1 cellular context compared by ENCODE assay signal in the genomic region with DNA sequence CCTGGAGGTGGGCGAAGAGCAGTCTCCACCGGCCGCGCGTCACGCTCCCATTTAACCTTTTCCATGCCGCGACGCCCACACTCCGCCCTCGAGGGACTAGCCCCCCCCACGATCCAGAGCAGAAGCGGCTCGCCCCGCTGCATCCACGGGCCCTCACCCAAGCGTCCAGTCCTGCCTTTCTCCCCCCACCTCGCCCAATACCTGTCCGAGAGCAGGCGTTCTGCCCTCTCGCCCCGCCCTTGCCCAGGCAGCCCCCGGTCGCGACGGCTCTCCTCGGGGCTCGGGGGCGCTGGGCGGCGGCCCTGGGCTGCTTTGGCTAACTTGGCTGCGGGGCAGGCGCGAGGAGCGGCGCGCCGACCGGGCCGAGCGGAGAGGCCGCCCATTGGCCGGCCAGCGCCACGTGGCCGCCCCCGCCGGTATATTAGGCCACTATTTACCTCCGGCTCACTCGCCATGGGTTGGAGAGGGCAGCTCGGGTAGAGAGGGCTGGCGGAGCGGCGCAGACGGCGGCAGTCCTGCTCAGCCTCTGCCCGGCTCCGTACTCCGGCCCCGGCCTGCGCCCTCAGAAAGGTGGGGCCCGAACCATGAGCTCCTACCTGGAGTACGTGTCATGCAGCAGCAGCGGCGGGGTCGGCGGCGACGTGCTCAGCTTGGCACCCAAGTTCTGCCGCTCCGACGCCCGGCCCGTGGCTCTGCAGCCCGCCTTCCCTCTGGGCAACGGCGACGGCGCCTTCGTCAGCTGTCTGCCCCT.
TF ChIP-seq lines count a peak whose summit lies in the region.

A gene (plus strand): TSS at position 451 of the 751 bp plus-strand sequence. CDS start 134 bp downstream, at position 585.

TF ChIP-seq in HepG2, 621 proteins besides CTCF, POLR2A, EP300 and RAD21 (continued from another document and continues in another):
- TF ChIP-seq, protein P1, sequence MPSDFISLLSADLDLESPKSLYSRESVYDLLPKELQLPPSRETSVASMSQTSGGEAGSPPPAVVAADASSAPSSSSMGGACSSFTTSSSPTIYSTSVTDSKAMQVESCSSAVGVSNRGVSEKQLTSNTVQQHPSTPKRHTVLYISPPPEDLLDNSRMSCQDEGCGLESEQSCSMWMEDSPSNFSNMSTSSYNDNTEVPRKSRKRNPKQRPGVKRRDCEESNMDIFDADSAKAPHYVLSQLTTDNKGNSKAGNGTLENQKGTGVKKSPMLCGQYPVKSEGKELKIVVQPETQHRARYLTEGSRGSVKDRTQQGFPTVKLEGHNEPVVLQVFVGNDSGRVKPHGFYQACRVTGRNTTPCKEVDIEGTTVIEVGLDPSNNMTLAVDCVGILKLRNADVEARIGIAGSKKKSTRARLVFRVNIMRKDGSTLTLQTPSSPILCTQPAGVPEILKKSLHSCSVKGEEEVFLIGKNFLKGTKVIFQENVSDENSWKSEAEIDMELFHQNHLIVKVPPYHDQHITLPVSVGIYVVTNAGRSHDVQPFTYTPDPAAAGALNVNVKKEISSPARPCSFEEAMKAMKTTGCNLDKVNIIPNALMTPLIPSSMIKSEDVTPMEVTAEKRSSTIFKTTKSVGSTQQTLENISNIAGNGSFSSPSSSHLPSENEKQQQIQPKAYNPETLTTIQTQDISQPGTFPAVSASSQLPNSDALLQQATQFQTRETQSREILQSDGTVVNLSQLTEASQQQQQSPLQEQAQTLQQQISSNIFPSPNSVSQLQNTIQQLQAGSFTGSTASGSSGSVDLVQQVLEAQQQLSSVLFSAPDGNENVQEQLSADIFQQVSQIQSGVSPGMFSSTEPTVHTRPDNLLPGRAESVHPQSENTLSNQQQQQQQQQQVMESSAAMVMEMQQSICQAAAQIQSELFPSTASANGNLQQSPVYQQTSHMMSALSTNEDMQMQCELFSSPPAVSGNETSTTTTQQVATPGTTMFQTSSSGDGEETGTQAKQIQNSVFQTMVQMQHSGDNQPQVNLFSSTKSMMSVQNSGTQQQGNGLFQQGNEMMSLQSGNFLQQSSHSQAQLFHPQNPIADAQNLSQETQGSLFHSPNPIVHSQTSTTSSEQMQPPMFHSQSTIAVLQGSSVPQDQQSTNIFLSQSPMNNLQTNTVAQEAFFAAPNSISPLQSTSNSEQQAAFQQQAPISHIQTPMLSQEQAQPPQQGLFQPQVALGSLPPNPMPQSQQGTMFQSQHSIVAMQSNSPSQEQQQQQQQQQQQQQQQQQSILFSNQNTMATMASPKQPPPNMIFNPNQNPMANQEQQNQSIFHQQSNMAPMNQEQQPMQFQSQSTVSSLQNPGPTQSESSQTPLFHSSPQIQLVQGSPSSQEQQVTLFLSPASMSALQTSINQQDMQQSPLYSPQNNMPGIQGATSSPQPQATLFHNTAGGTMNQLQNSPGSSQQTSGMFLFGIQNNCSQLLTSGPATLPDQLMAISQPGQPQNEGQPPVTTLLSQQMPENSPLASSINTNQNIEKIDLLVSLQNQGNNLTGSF (CRISPR knock-in tag; IDR thresholded peaks at IDR 0.05) = peak; percentile 67; the same call in 1 of the 2 replicates
- TF ChIP-seq ZMYM2 (CRISPR knock-in tag; IDR thresholded peaks at IDR 0.05) (no peak), ZNF792 (CRISPR knock-in tag; IDR thresholded peaks at IDR 0.05) (0 out of 2 replicates have a peak, but pooled peaks have one; percentile 26), HNRNPK (IDR thresholded peaks at IDR 0.05; ENCODE audit: low read depth, low read length, poor library complexity, severe bottlenecking) (peak; percentile 67), TMF1 (CRISPR knock-in tag; IDR thresholded peaks at IDR 0.05; ENCODE audit: low read depth) (peak; percentile 77; the same call in 1 of the 2 replicates), ZNF883 (CRISPR knock-in tag; IDR thresholded peaks at IDR 0.05; ENCODE audit: not compliant biosample characterization) (peak; percentile 4), SP2 (CRISPR knock-in tag; IDR thresholded peaks at IDR 0.05) (no peak), SIX4 (CRISPR knock-in tag; IDR thresholded peaks at IDR 0.05) (no peak), ZNF343 (CRISPR knock-in tag; IDR thresholded peaks at IDR 0.05) (peak; percentile 61; the same call in 1 of the 2 replicates), ZNF788 (CRISPR knock-in tag; IDR thresholded peaks at IDR 0.05; ENCODE audit: borderline replicate concordance) (no peak; the same call in 1 of the 2 replicates), ZFX (CRISPR knock-in tag; IDR thresholded peaks at IDR 0.05; ENCODE audit: low read depth) (peak; percentile 87), SMARCE1 (IDR thresholded peaks at IDR 0.05; ENCODE audit: borderline replicate concordance) (no peak), FOXA1 (IDR thresholded peaks at IDR 0.05) (no peak), FOXA1 (CRISPR knock-in tag; IDR thresholded peaks at IDR 0.05) (peak; percentile 75), JUN (CRISPR knock-in tag; IDR thresholded peaks at IDR 0.05) (0 out of 2 replicates have a peak, but pooled peaks have one; percentile 29), ELF4 (CRISPR knock-in tag; IDR thresholded peaks at IDR 0.05; ENCODE audit: borderline replicate concordance) (peak; percentile 17; the same call in 1 of the 2 replicates), BRCA1 (CRISPR knock-in tag; IDR thresholded peaks at IDR 0.05) (no peak), TEAD2 (CRISPR knock-in tag; IDR thresholded peaks at IDR 0.05) (no peak), ISX (CRISPR knock-in tag; conservative IDR thresholded peaks at IDR 0.05) (no peak), FLYWCH1 (CRISPR knock-in tag; IDR thresholded peaks at IDR 0.05) (no peak), ZNF546 (CRISPR knock-in tag; conservative IDR thresholded peaks at IDR 0.05) (no peak), NONO (IDR thresholded peaks at IDR 0.05) (no peak), NONO (CRISPR knock-in tag; conservative IDR thresholded peaks at IDR 0.05) (peak; percentile 68), ZNF367 (CRISPR knock-in tag; IDR thresholded peaks at IDR 0.05; ENCODE audit: borderline replicate concordance) (no peak), PHF21A (CRISPR knock-in tag; IDR thresholded peaks at IDR 0.05) (peak; percentile 67), TCF7L2 (IDR thresholded peaks at IDR 0.05; ENCODE audit: low read depth, low read length) (no peak), MTA1 (CRISPR knock-in tag; IDR thresholded peaks at IDR 0.05; ENCODE audit: borderline replicate concordance) (peak; percentile 67; the same call in 1 of the 2 replicates), ZNF225 (CRISPR knock-in tag; IDR thresholded peaks at IDR 0.05) (peak; percentile 80; the same call in 1 of the 2 replicates), ZSCAN21 (CRISPR knock-in tag; IDR thresholded peaks at IDR 0.05; ENCODE audit: borderline replicate concordance) (peak; percentile 58; the same call in 1 of the 2 replicates), MBNL3 (CRISPR knock-in tag; conservative IDR thresholded peaks at IDR 0.05) (no peak), ZFP41 (CRISPR knock-in tag; IDR thresholded peaks at IDR 0.05; ENCODE audit: borderline replicate concordance) (no peak), SUZ12 (IDR thresholded peaks at IDR 0.05; ENCODE audit: low read depth, low read length) (no peak), JDP2 (CRISPR knock-in tag; IDR thresholded peaks at IDR 0.05; ENCODE audit: borderline replicate concordance) (no peak), ZNF773 (CRISPR knock-in tag; IDR thresholded peaks at IDR 0.05; ENCODE audit: borderline replicate concordance) (no peak), SOX5 (CRISPR knock-in tag; IDR thresholded peaks at IDR 0.05; ENCODE audit: borderline replicate concordance) (no peak; the same call in 1 of the 2 replicates), ZNF567 (CRISPR knock-in tag; IDR thresholded peaks at IDR 0.05; ENCODE audit: borderline replicate concordance) (no peak)
- TF ChIP-seq, protein P2, sequence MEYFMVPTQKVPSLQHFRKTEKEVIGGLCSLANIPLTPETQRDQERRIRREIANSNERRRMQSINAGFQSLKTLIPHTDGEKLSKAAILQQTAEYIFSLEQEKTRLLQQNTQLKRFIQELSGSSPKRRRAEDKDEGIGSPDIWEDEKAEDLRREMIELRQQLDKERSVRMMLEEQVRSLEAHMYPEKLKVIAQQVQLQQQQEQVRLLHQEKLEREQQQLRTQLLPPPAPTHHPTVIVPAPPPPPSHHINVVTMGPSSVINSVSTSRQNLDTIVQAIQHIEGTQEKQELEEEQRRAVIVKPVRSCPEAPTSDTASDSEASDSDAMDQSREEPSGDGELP (IDR thresholded peaks at IDR 0.05; ENCODE audit: borderline replicate concordance, low read depth) = no peak
- TF ChIP-seq, protein P3, sequence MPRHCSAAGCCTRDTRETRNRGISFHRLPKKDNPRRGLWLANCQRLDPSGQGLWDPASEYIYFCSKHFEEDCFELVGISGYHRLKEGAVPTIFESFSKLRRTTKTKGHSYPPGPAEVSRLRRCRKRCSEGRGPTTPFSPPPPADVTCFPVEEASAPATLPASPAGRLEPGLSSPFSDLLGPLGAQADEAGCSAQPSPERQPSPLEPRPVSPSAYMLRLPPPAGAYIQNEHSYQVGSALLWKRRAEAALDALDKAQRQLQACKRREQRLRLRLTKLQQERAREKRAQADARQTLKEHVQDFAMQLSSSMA (CRISPR knock-in tag; IDR thresholded peaks at IDR 0.05) = no peak; the same call in none of the 2 replicates
- TF ChIP-seq, protein P4, sequence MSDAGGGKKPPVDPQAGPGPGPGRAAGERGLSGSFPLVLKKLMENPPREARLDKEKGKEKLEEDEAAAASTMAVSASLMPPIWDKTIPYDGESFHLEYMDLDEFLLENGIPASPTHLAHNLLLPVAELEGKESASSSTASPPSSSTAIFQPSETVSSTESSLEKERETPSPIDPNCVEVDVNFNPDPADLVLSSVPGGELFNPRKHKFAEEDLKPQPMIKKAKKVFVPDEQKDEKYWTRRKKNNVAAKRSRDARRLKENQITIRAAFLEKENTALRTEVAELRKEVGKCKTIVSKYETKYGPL (CRISPR knock-in tag; IDR thresholded peaks at IDR 0.05) = no peak
- TF ChIP-seq, protein P5, sequence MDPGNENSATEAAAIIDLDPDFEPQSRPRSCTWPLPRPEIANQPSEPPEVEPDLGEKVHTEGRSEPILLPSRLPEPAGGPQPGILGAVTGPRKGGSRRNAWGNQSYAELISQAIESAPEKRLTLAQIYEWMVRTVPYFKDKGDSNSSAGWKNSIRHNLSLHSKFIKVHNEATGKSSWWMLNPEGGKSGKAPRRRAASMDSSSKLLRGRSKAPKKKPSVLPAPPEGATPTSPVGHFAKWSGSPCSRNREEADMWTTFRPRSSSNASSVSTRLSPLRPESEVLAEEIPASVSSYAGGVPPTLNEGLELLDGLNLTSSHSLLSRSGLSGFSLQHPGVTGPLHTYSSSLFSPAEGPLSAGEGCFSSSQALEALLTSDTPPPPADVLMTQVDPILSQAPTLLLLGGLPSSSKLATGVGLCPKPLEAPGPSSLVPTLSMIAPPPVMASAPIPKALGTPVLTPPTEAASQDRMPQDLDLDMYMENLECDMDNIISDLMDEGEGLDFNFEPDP (CRISPR knock-in tag; conservative IDR thresholded peaks at IDR 0.05) = no peak
- TF ChIP-seq, protein P6, sequence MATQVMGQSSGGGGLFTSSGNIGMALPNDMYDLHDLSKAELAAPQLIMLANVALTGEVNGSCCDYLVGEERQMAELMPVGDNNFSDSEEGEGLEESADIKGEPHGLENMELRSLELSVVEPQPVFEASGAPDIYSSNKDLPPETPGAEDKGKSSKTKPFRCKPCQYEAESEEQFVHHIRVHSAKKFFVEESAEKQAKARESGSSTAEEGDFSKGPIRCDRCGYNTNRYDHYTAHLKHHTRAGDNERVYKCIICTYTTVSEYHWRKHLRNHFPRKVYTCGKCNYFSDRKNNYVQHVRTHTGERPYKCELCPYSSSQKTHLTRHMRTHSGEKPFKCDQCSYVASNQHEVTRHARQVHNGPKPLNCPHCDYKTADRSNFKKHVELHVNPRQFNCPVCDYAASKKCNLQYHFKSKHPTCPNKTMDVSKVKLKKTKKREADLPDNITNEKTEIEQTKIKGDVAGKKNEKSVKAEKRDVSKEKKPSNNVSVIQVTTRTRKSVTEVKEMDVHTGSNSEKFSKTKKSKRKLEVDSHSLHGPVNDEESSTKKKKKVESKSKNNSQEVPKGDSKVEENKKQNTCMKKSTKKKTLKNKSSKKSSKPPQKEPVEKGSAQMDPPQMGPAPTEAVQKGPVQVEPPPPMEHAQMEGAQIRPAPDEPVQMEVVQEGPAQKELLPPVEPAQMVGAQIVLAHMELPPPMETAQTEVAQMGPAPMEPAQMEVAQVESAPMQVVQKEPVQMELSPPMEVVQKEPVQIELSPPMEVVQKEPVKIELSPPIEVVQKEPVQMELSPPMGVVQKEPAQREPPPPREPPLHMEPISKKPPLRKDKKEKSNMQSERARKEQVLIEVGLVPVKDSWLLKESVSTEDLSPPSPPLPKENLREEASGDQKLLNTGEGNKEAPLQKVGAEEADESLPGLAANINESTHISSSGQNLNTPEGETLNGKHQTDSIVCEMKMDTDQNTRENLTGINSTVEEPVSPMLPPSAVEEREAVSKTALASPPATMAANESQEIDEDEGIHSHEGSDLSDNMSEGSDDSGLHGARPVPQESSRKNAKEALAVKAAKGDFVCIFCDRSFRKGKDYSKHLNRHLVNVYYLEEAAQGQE (IDR thresholded peaks at IDR 0.05; ENCODE audit: borderline replicate concordance in 1 of 2, low read depth in 1 of 2, low read length in 2 of 2) = peak in 1 of 2 experiments; percentile 48; a peak in 1 of 4 replicates
